Comparison of ENCODE assay signal across 19 cellular contexts in the genomic region with DNA sequence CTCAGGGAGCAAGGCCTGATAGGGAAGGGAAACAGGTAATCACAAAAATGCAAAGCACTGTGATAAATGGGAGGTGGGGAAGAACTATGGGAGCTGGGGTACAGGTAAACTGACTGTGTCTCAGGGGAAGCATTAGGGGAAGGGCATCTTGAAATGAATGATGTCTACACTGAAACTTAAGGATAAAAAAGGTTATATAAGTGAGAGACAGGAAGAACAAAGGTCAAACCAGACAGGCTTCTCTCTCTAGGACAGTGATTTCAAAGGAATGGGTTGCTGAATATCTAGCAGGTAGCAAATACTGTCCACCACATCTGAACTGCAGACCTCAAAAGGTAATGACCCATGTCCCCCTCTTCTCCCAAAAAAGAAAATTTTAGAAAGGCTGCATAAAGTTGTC.
"Had no signal": no experiment of that assay in that cellular context is flagged by ENCODE, and none has a peak within 500 bp of the region (broad histone marks: within the 10 kb centered on the region; RNA-seq: fewer than 3 reads in every experiment).

No MANE protein-coding gene starts in this region.

- H3K27me3 Mint-ChIP-seq: IgD-negative memory B cell had no signal

- H3K36me3 Mint-ChIP-seq: IgD-negative memory B cell had no signal

- H3K4me1 Mint-ChIP-seq: IgD-negative memory B cell had no signal

- DNase-seq: Kasumi-1, MM.1S, NCI-H1092 treated with DMSO at 0.1 percent for 48 hours, NCI-H1436, NCI-H187, NCI-H2029, NCI-H2081 treated with DMSO at 0.1 percent for 48 hours, NCI-H2171, NCI-H226, NCI-H446, NCI-H510A, NCI-H524 treated with DMSO at 0.1 percent for 48 hours, NCI-H69, NCI-H774, Right ventricle myocardium superior, RPMI8226, SIG-M5 had no signal

- H3K9me3 Mint-ChIP-seq: IgD-negative memory B cell had no signal

- H3K4me3 Mint-ChIP-seq: IgD-negative memory B cell had no signal

- ATAC-seq: K562 had no signal
